Comparison of ENCODE assay signal across 9 cellular contexts in genomic region chr12:107759410-107759809, GRCh38. TPM values are rescaled to one million over a fixed set of nuclear protein-coding genes. Genes with fewer than 3 reads are reported as not detected.
DNase-seq lines count a peak whose midpoint lies in the region; ATAC-seq lines count a peak whose summit lies in the region.
"Had no signal": no experiment of that assay in that cellular context is flagged by ENCODE, and none has a peak within 500 bp of the region (broad histone marks: within the 10 kb centered on the region; RNA-seq: fewer than 3 reads in every experiment).

No MANE protein-coding gene starts in this region.

- H3K27me3 ChIP-seq in stomach smooth muscle (ENCODE audit: control insufficient read depth in 1 of 2, insufficient read depth in 2 of 2, low read length in 2 of 2) = no peaks in the 10 kb centered on the region

- peaks cover 24% of the 10 kb centered on the region for H3K4me1 ChIP-seq in stomach smooth muscle (ENCODE audit: control insufficient read depth, insufficient read depth, low read length)

- peak overlapping the region; percentile 82 for H3K27ac Mint-ChIP-seq in activated naive CD8-positive, alpha-beta T cell treated with anti-CD3 and anti-CD28 coated beads for 36 hours
- peak overlapping the region; percentile 82 to 94 (median 87) for H3K27ac Mint-ChIP-seq in immature natural killer cell

- peak overlapping the region; percentile 65 to 86 for H3K4me3 ChIP-seq in stomach smooth muscle (ENCODE audit: low read length in 2 of 2)

- peaks cover 19% of the 10 kb centered on the region for H3K4me1 Mint-ChIP-seq in activated naive CD8-positive, alpha-beta T cell treated with anti-CD3 and anti-CD28 coated beads for 36 hours
- peaks cover 35 to 42% of the 10 kb centered on the region in 2 donors for H3K4me1 Mint-ChIP-seq in immature natural killer cell

- peaks cover 11% of the 10 kb centered on the region for H3K36me3 Mint-ChIP-seq in activated naive CD8-positive, alpha-beta T cell treated with anti-CD3 and anti-CD28 coated beads for 36 hours
- H3K36me3 Mint-ChIP-seq in immature natural killer cell = peaks cover 0 to 6% (median 0%) of the 10 kb centered on the region in 3 donors

- ATAC-seq in sciatic nerve = no peak

- peak overlapping the region; percentile 89 for H3K4me3 Mint-ChIP-seq in activated naive CD8-positive, alpha-beta T cell treated with anti-CD3 and anti-CD28 coated beads for 36 hours
- H3K4me3 Mint-ChIP-seq in immature natural killer cell = peak overlapping the region; percentile 84 to 90 (median 88)

- H3K36me3 ChIP-seq in stomach smooth muscle (ENCODE audit: control insufficient read depth in 2 of 2, insufficient read depth in 2 of 2, low read length in 2 of 2) = peaks cover 12 to 17% of the 10 kb centered on the region in 2 donors

- H3K9ac ChIP-seq in stomach smooth muscle (ENCODE audit: low read length in 2 of 2) = peak overlapping the region in 1 of 2 donors; percentile 59

- H3K9me3 ChIP-seq in stomach smooth muscle (ENCODE audit: control insufficient read depth in 2 of 2, low read length in 2 of 2) = no peaks in the 10 kb centered on the region

- peaks cover 2% of the 10 kb centered on the region for H3K9me3 Mint-ChIP-seq in activated naive CD8-positive, alpha-beta T cell treated with anti-CD3 and anti-CD28 coated beads for 36 hours
- H3K9me3 Mint-ChIP-seq in immature natural killer cell = no peaks in the 10 kb centered on the region

- DNase-seq in activated CD8-positive, alpha-beta memory T cell treated with anti-CD3 and anti-CD28 coated beads, Interleukin-2, amount 50 U/mL, for 4 hours = peak; percentile 17
- DNase-seq in activated CD8-positive, alpha-beta memory T cell treated with anti-CD3 and anti-CD28 coated beads, Interleukin-2, amount 50 U/mL, for 48 hours = no peak
- DNase-seq in NCI-H510A (lab: John Stamatoyannopoulos, UW) (peak; percentile 15), immature natural killer cell (no peak), NCI-H2171 (lab: John Stamatoyannopoulos, UW) (no peak), sciatic nerve (ENCODE audit: low spot score) (no peak)
- DNase-seq in activated naive CD8-positive, alpha-beta T cell treated with anti-CD3 and anti-CD28 coated beads for 36 hours = no peak

- no peak overlapping the region for H3K27ac ChIP-seq in stomach smooth muscle (ENCODE audit: low read length)

- intact Hi-C loops in sciatic nerve (cut with DNase I) = no loop called here

- H3K27me3 Mint-ChIP-seq in activated naive CD8-positive, alpha-beta T cell treated with anti-CD3 and anti-CD28 coated beads for 36 hours = no peaks in the 10 kb centered on the region
- peaks cover 3 to 13% (median 7%) of the 10 kb centered on the region in 3 donors for H3K27me3 Mint-ChIP-seq in immature natural killer cell (ENCODE audit: low read depth in 3 of 3)

RNA-seq across cellular contexts. Expression of gene PRDM4, which starts 1.5 kb away (rescaled TPM):
- total RNA-seq in activated naive CD8-positive, alpha-beta T cell treated with anti-CD3 and anti-CD28 coated beads for 36 hours = 10 to 100 TPM; 20.3 to 21.4 TPM
- polyA plus RNA-seq in immature natural killer cell = 10 to 100 TPM in 2 of 3 donors, 1 to 10 TPM in 1; 7.7 to 19.4 (median 12.2) TPM
- total RNA-seq in sciatic nerve = 34.7 TPM

RNA-seq across cellular contexts. Expression of gene ASCL4, which starts 15.1 kb away (rescaled TPM):
- total RNA-seq in activated naive CD8-positive, alpha-beta T cell treated with anti-CD3 and anti-CD28 coated beads for 36 hours = not detected
- not detected for polyA plus RNA-seq in immature natural killer cell
- not detected for total RNA-seq in sciatic nerve
- total RNA-seq: mononuclear cell had no signal

Comparison
In these comparisons a context has a peak if more than half of its experiments do, and no peak if none do; other contexts are left out.
1. DNase-seq: peak in activated CD8-positive, alpha-beta memory T cell treated with anti-CD3 and anti-CD28 coated beads, Interleukin-2, amount 50 U/mL, for 4 hours (single experiment) and NCI-H510A (single experiment); none in activated CD8-positive, alpha-beta memory T cell treated with anti-CD3 and anti-CD28 coated beads, Interleukin-2, amount 50 U/mL, for 48 hours (single experiment), activated naive CD8-positive, alpha-beta T cell treated with anti-CD3 and anti-CD28 coated beads for 36 hours (single experiment), immature natural killer cell (0 of 3), NCI-H2171 (single experiment) and sciatic nerve (single experiment).